ENCODE assay signal across 7 cellular contexts in the genomic region with DNA sequence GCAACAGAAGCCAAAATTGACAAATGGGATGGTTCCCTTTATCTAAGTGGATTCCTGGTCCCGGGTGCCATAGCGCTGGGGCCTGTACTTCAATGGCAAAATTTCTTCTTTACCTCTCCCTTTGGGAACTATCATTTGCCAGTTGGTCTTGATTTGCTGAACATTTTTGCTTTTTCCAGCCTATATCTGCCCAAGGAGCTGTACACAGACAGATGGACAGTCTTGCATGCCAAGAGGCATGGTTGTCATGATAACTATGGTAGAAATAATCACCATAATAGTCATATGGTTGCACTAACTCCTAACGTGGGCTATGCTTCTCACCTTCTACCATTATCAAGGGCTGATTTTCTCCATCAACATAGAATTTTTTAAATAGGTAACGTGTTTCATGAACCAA.
"Had no signal": no experiment of that assay in that cellular context is flagged by ENCODE, and none has a peak within 500 bp of the region (broad histone marks: within the 10 kb centered on the region; RNA-seq: fewer than 3 reads in every experiment).

No MANE protein-coding gene starts in this region.

- H3K4me3 ChIP-seq: K562 had no signal

- H3K27ac ChIP-seq: HL-60, KMS-11 had no signal

- ATAC-seq: HepG2, K562 had no signal

- DNase-seq: IMR-90, KBM-7, KG1 had no signal
